1 cellular context compared by ENCODE assay signal in the genomic region with DNA sequence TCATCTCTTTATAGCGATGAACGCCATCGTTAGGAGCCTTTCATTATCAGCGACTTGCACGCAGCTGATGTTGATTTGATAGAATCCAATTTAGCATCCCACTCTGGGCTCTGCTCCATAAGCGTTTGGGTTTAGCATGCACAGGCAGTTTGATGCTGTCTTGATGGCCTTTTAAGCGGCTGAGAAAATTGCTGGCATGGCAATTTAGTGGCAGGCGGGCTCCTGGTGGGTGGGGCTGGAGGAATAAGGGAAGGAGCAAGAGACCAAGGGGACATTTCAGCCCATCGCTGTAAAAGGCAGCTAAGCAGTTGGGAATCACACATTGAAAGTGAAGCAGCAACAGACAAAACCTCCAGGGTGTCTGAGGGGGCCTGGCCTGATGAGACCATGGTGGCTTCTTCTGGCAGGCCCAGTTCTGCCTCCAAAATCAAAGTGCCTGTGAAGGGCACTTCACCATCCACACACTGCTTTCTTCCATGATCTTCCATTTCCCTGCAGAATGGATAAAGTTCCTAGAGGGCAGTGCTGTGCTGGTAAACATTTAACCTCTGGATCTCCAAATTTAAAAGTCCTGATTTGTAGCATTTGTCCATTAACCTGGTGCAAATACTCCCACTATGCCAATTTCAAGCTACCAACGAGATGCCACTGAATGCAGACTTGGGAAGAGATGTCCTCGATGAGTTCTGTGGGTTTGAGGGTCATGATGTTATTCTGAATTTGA.
TF ChIP-seq lines count a peak whose summit lies in the region.

No MANE protein-coding gene starts in this region.

TF ChIP-seq in H1, 55 proteins besides CTCF, POLR2A, EP300 and RAD21 (continued from another document):
- TF ChIP-seq CHD2 (IDR thresholded peaks at IDR 0.05; ENCODE audit: low read length) (no peak), TEAD4 (IDR thresholded peaks at IDR 0.05; ENCODE audit: low read depth, low read length) (no peak), NANOG (IDR thresholded peaks at IDR 0.05; ENCODE audit: insufficient read depth, low read depth, low read length, poor library complexity, severe bottlenecking) (no peak), ASH2L (IDR thresholded peaks at IDR 0.05; ENCODE audit: low read length) (no peak), YY1 (IDR thresholded peaks at IDR 0.05; ENCODE audit: low read depth, low read length) (no peak), CTBP2 (IDR thresholded peaks at IDR 0.05; ENCODE audit: borderline replicate concordance, insufficient read depth, insufficient read length, low read length) (no peak)
TF ChIP-seq in H1: peak in this region for 0.
